ENCODE assay signal across 23 cellular contexts in the genomic region with DNA sequence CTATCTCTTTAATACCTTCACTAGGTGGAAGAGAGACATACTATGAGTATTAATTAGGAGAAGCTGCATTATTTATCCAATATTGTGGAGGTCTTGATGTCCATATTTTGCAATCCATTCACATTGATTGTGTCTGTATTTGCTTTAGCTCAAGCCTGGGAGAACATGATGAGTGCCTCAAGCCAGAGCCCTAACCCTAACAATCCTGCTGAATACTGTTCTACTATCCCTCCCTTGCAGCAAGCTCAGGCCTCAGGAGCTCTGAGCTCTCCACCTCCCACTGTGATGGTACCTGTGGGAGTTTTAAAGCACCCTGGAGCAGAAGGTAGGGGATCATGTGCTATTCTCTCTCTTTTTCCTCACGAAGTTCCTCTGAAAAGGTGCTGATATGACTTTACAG.
"Had no signal": no experiment of that assay in that cellular context is flagged by ENCODE, and none has a peak within 500 bp of the region (broad histone marks: within the 10 kb centered on the region; RNA-seq: fewer than 3 reads in every experiment).

No MANE protein-coding gene starts in this region.

- H3K4me3 ChIP-seq: ascending aorta, breast epithelium, cardiac muscle cell, colonic mucosa had no signal

- DNase-seq: activated B cell treated with CpG ODN at 0.5 μM for 24 hours; activated CD4-positive, alpha-beta memory T cell treated with anti-CD3 and anti-CD28 coated beads, Interleukin-2, amount 10 ng/mL, durations not matched to agents 7 days and 5 days; activated CD4-positive, alpha-beta T cell treated with anti-CD3 and anti-CD28 coated beads for 36 hours; activated CD4-positive, alpha-beta T cell treated with anti-CD3 and anti-CD28 coated beads, Interleukin-2, amount 10 ng/mL, durations not matched to agents 7 days and 5 days; activated CD4-positive, alpha-beta T cell treated with anti-CD3 and anti-CD28 coated beads, Interleukin-2, amount 50 U/mL, for 4 hours; activated CD4-positive, CD25-positive, alpha-beta regulatory T cell treated with anti-CD3 and anti-CD28 coated beads, Interleukin-2, amount 50 U/mL, for 72 hours; activated CD8-positive, alpha-beta memory T cell treated with anti-CD3 and anti-CD28 coated beads, Interleukin-2, amount 50 U/mL, for 48 hours; activated gamma-delta T cell; activated naive CD4-positive, alpha-beta T cell; activated naive CD4-positive, alpha-beta T cell treated with anti-CD3 and anti-CD28 coated beads, Interleukin-2, amount 10 ng/mL, durations not matched to agents 7 days and 5 days; activated naive CD8-positive, alpha-beta T cell treated with anti-CD3 and anti-CD28 coated beads, Interleukin-2, amount 10 ng/mL, durations not matched to agents 7 days and 5 days; activated T-cell treated with anti-CD3 and anti-CD28 coated beads for 4 hours; activated T-cell treated with anti-CD3 and anti-CD28 coated beads, Interleukin-2, amount 50 U/mL, for 24 hours; activated T-cell treated with anti-CD3 and anti-CD28 coated beads, Interleukin-2, amount 50 U/mL, for 72 hours; central memory CD4-positive, alpha-beta T cell; cerebellar nuclear complex; colonic mucosa; effector CD8-positive, alpha-beta T cell; foreskin fibroblast; T-helper 2 cell had no signal

- H3K27me3 ChIP-seq: ascending aorta, breast epithelium, cardiac muscle cell, colonic mucosa had no signal

- H3K36me3 ChIP-seq: breast epithelium, colonic mucosa had no signal
